1 cellular context compared by ENCODE assay signal in the genomic region with DNA sequence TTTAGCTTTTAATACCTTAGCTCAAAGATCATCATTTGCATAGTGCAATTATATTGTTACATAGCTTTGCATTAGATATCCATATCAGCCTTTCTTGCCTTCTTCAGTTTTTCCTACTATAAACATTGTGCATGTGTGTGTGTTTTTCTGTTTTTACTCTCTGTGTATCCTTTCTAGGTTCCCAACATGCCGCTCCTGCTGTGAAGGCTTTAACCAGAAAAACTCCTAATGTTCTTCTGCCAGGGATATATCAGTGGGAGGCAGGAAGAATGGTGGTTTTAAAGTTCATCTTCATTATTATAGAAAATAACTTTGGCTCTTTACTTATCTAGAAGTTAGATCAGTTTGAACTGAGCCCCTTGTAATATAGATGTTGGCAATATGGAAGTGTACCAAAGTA.
TF ChIP-seq lines count a peak whose summit lies in the region.

No MANE protein-coding gene starts in this region.

TF ChIP-seq in HCT116, 20 proteins besides CTCF, POLR2A, EP300 and RAD21:
- TF ChIP-seq EGR1 (IDR thresholded peaks at IDR 0.05; ENCODE audit: low read depth) (no peak), FOSL1 (IDR thresholded peaks at IDR 0.05; ENCODE audit: low read depth) (no peak), CEBPB (IDR thresholded peaks at IDR 0.05; ENCODE audit: low read depth) (no peak), ZFX (IDR thresholded peaks at IDR 0.05) (no peak), ZNF274 (IDR thresholded peaks at IDR 0.05; ENCODE audit: low read depth, low read length) (no peak), ELF1 (IDR thresholded peaks at IDR 0.05; ENCODE audit: borderline replicate concordance, low read depth) (no peak), EZH2 (IDR thresholded peaks at IDR 0.05) (no peak), EZH2phosphoT487 (IDR thresholded peaks at IDR 0.05; ENCODE audit: borderline replicate concordance) (no peak), CBX3 (IDR thresholded peaks at IDR 0.05; ENCODE audit: low read depth) (no peak), YY1 (IDR thresholded peaks at IDR 0.05; ENCODE audit: extremely low read depth, insufficient replicate concordance, low read depth, low read length) (no peak), SP1 (IDR thresholded peaks at IDR 0.05; ENCODE audit: low read depth) (no peak), SIN3A (IDR thresholded peaks at IDR 0.05; ENCODE audit: low read depth) (no peak), TCF7L2 (IDR thresholded peaks at IDR 0.05; ENCODE audit: borderline replicate concordance, extremely low read depth, insufficient read depth, insufficient read length) (no peak), POLR2AphosphoS5 (IDR thresholded peaks at IDR 0.05; ENCODE audit: low read depth, low read length) (no peak)
- TF ChIP-seq, protein P1, sequence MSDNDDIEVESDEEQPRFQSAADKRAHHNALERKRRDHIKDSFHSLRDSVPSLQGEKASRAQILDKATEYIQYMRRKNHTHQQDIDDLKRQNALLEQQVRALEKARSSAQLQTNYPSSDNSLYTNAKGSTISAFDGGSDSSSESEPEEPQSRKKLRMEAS (IDR thresholded peaks at IDR 0.05), result no peak
- TF ChIP-seq, protein P2, sequence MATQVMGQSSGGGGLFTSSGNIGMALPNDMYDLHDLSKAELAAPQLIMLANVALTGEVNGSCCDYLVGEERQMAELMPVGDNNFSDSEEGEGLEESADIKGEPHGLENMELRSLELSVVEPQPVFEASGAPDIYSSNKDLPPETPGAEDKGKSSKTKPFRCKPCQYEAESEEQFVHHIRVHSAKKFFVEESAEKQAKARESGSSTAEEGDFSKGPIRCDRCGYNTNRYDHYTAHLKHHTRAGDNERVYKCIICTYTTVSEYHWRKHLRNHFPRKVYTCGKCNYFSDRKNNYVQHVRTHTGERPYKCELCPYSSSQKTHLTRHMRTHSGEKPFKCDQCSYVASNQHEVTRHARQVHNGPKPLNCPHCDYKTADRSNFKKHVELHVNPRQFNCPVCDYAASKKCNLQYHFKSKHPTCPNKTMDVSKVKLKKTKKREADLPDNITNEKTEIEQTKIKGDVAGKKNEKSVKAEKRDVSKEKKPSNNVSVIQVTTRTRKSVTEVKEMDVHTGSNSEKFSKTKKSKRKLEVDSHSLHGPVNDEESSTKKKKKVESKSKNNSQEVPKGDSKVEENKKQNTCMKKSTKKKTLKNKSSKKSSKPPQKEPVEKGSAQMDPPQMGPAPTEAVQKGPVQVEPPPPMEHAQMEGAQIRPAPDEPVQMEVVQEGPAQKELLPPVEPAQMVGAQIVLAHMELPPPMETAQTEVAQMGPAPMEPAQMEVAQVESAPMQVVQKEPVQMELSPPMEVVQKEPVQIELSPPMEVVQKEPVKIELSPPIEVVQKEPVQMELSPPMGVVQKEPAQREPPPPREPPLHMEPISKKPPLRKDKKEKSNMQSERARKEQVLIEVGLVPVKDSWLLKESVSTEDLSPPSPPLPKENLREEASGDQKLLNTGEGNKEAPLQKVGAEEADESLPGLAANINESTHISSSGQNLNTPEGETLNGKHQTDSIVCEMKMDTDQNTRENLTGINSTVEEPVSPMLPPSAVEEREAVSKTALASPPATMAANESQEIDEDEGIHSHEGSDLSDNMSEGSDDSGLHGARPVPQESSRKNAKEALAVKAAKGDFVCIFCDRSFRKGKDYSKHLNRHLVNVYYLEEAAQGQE (IDR thresholded peaks at IDR 0.05; ENCODE audit: low read depth), result no peak
- TF ChIP-seq, protein P3, sequence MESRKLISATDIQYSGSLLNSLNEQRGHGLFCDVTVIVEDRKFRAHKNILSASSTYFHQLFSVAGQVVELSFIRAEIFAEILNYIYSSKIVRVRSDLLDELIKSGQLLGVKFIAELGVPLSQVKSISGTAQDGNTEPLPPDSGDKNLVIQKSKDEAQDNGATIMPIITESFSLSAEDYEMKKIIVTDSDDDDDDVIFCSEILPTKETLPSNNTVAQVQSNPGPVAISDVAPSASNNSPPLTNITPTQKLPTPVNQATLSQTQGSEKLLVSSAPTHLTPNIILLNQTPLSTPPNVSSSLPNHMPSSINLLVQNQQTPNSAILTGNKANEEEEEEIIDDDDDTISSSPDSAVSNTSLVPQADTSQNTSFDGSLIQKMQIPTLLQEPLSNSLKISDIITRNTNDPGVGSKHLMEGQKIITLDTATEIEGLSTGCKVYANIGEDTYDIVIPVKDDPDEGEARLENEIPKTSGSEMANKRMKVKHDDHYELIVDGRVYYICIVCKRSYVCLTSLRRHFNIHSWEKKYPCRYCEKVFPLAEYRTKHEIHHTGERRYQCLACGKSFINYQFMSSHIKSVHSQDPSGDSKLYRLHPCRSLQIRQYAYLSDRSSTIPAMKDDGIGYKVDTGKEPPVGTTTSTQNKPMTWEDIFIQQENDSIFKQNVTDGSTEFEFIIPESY (IDR thresholded peaks at IDR 0.05; ENCODE audit: extremely low read depth, insufficient replicate concordance, low read length), result no peak
- TF ChIP-seq, protein P4, sequence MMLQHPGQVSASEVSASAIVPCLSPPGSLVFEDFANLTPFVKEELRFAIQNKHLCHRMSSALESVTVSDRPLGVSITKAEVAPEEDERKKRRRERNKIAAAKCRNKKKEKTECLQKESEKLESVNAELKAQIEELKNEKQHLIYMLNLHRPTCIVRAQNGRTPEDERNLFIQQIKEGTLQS (IDR thresholded peaks at IDR 0.05), result no peak
